8 cellular contexts compared by ENCODE assay signal in the genomic region with DNA sequence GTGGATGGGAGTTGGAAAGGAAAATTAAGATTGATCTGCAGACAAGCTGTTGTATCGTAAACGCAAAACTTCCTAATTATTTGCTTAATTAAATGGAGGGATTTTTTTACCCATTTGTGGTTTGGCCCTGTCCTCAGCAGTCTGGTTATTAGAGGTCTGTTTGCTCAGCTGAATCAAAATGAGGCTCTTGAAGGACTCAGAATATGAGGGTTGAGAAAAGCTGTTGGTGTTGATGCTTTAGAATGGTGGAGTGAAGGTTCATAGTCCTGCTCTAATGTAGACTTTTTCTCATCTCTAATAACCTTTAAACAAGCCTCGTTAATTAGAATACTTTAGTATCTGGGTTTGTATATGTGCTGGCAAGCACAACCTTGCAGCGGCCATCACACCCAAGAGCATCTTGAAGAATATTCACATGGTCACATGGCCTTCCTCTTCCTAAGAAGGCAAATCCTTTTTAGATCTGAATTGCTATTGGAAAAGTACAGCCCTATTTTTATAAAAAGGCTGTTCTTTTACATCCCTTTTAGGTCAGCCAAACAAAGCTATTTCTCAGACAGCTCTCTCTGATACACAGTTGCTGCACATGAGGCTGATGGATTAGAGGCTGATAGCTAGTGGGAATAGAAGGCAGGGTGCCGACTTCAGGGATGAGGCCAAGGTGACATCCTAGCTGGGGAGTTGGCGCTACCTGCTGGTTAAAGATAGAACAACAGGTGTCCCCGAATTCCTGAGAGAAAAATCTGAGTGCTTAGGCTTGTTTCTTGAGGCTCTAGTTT. TPM values are rescaled to one million over a fixed set of nuclear protein-coding genes. Genes with fewer than 3 reads are reported as not detected.
DNase-seq lines count a peak whose midpoint lies in the region; ATAC-seq and TF ChIP-seq lines count a peak whose summit lies in the region.

No MANE protein-coding gene starts in this region.

- no peak overlapping the region for H3K4me3 ChIP-seq in lower leg skin (ENCODE audit: low read depth, poor library complexity, severe bottlenecking)

- no peak for ATAC-seq in HG03025 (IDR thresholded peaks at IDR 0.05; ENCODE audit: low FRiP score, unreplicated experiment)

- TF ChIP-seq CTCF in lower leg skin (IDR thresholded peaks at IDR 0.05): peak in 2 of 3 donors; percentile 34 to 67

- TF ChIP-seq POLR2A in lower leg skin (IDR thresholded peaks at IDR 0.05): no peak

- WGBS in lower leg skin, 2 donors: 45 to 47% methylated on average over 7 of the region's 7 CpGs

- DNase-seq in AG08395 (ENCODE audit: low spot score) (peak; percentile 82), H4 (ENCODE audit: low spot score) (peak; percentile 42), NCI-H526 treated with DMSO at 0.1 percent for 48 hours (lab: John Stamatoyannopoulos, UW) (peak; percentile 56), dermis blood vessel endothelial cell (peak; percentile 82), lower leg skin (ENCODE audit: low spot score in 2 of 2) (peak; percentile 67 to 94)
- peak; percentile 74 to 80 for DNase-seq in activated CD4-positive, alpha-beta T cell treated with anti-CD3 and anti-CD28 coated beads, Interleukin-2, amount 50 U/mL, for 48 hours
- DNase-seq in stimulated activated CD8-positive, alpha-beta memory T cell treated with anti-CD3 and anti-CD28 coated beads, Interleukin-12 subunit alpha, Interleukin-12 subunit beta, amount 100 ng/mL, for 4 hours (ENCODE audit: low read depth): peak; percentile 26

- intact Hi-C loops in lower leg skin (cut with DNase I; ENCODE audit: low total_unique reads): loop anchor here (10.0 kb wide), 1 partner anchor 64 kb away; no protein-coding TSS in a partner anchor

RNA-seq across cellular contexts. Expression of a gene that starts 53.8 kb away (rescaled TPM):
- total RNA-seq in H4 (2014; rRNA removed; shearing (Covaris generic)): 34.1 and 38.6 TPM in 2 replicates
- 653 and 751 TPM in 2 replicates for total RNA-seq in dermis blood vessel endothelial cell
- total RNA-seq in lower leg skin: 100 to 1,000 TPM; 427 to 686 (median 463) TPM

Comparison
In these comparisons a context has a peak if more than half of its experiments do, and no peak if none do; other contexts are left out.
1. DNase-seq: peak in every context shown above with its lines; median percentile 82 in AG08395; 82 in dermis blood vessel endothelial cell; 80 in lower leg skin; 77 in activated CD4-positive, alpha-beta T cell treated with anti-CD3 and anti-CD28 coated beads, Interleukin-2, amount 50 U/mL, for 48 hours; 56 in NCI-H526 treated with DMSO at 0.1 percent for 48 hours; 42 in H4; 26 in stimulated activated CD8-positive, alpha-beta memory T cell treated with anti-CD3 and anti-CD28 coated beads, Interleukin-12 subunit alpha, Interleukin-12 subunit beta, amount 100 ng/mL, for 4 hours.
2. RNA of a gene that starts 53.8 kb away (total RNA-seq): 653 to 751 TPM in dermis blood vessel endothelial cell and 427 to 686 TPM in lower leg skin; 34.1 to 38.6 TPM in H4; every median in the first group is over 10 times any median in the second.